ENCODE assay signal across 16 cellular contexts in the genomic region with DNA sequence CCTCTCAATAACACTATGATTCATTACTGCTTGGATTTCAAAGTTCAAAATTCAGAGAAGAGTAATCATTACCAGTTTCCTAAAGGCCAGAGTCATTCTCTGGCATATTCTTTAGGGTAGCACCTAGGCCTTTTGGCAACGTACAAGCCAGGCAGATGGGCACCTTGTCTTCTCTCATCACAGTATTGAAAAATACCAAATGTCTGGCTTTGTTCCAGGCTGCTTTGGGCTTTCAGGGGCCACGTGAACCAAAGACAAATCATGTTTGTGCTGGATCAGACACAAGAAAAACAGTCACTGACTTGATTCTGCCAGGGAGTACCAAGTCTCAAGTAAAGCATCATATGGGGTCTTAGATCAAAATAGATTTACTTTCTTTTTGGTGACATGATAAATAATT. TPM values are rescaled to one million over a fixed set of nuclear protein-coding genes. Genes with fewer than 3 reads are reported as not detected.
DNase-seq lines count a peak whose midpoint lies in the region; ATAC-seq and TF ChIP-seq lines count a peak whose summit lies in the region.
"Had no signal": no experiment of that assay in that cellular context is flagged by ENCODE, and none has a peak within 500 bp of the region (broad histone marks: within the 10 kb centered on the region; RNA-seq: fewer than 3 reads in every experiment).

No MANE protein-coding gene starts in this region.

- peak overlapping the region; percentile 78 for H3K27ac Mint-ChIP-seq in osteocyte (ENCODE audit: unreplicated experiment)
- H3K27ac Mint-ChIP-seq in immature natural killer cell, result no peak overlapping the region
- H3K27ac Mint-ChIP-seq: activated naive CD8-positive, alpha-beta T cell treated with anti-CD3 and anti-CD28 coated beads for 36 hours; stimulated activated naive CD8-positive, alpha-beta T cell treated with anti-CD3 and anti-CD28 coated beads, Interleukin-15, amount 100 ng/mL, for 72 hours had no signal

- peak overlapping the region; percentile 61 for H3K4me2 ChIP-seq in Karpas-422 (ENCODE audit: low read depth, low read length, poor library complexity, severe bottlenecking)
- H3K4me2 ChIP-seq in neuronal stem cell (ENCODE audit: insufficient read depth, low read length, poor library complexity, severe bottlenecking), result no peak overlapping the region

- H2AK5ac ChIP-seq in neuronal stem cell (ENCODE audit: low read depth, low read length), result no peak overlapping the region

- H3K9ac ChIP-seq in Karpas-422 (ENCODE audit: low read length), result peak overlapping the region; percentile 49
- H3K9ac ChIP-seq in neuronal stem cell (ENCODE audit: low read depth, low read length, poor library complexity), result no peak overlapping the region

- H3K27me3 Mint-ChIP-seq in osteocyte (ENCODE audit: unreplicated experiment), result no peaks in the 10 kb centered on the region
- H3K27me3 Mint-ChIP-seq in immature natural killer cell (ENCODE audit: low read depth in 3 of 3), result no peaks in the 10 kb centered on the region
- H3K27me3 Mint-ChIP-seq: activated naive CD8-positive, alpha-beta T cell treated with anti-CD3 and anti-CD28 coated beads for 36 hours; stimulated activated naive CD8-positive, alpha-beta T cell treated with anti-CD3 and anti-CD28 coated beads, Interleukin-15, amount 100 ng/mL, for 72 hours had no signal

- H3K18ac ChIP-seq in neuronal stem cell (ENCODE audit: low read length), result no peak overlapping the region

- peaks cover 26% of the 10 kb centered on the region for H4K20me1 ChIP-seq in Karpas-422 (ENCODE audit: insufficient read depth, low read depth, low read length)

- H3K36me3 Mint-ChIP-seq in osteocyte (ENCODE audit: unreplicated experiment), result peaks cover 2% of the 10 kb centered on the region
- H3K36me3 Mint-ChIP-seq in immature natural killer cell, result no peaks in the 10 kb centered on the region

- WGBS in neuronal stem cell (ENCODE audit: extremely low coverage in 2 of 2, insufficient read length in 2 of 2, insufficient replicate concordance in 1 of 2), 2 donors, result no CpG with 5 or more reads among the region's 2 CpGs

- H3K4me3 Mint-ChIP-seq in osteocyte (ENCODE audit: unreplicated experiment) (no peak overlapping the region), immature natural killer cell (no peak overlapping the region)
- H3K4me3 Mint-ChIP-seq: activated naive CD8-positive, alpha-beta T cell treated with anti-CD3 and anti-CD28 coated beads for 36 hours; stimulated activated naive CD8-positive, alpha-beta T cell treated with anti-CD3 and anti-CD28 coated beads, Interleukin-15, amount 100 ng/mL, for 72 hours had no signal

- TF ChIP-seq CTCF in osteocyte (IDR thresholded peaks at IDR 0.05), result no peak
- TF ChIP-seq CTCF in omental fat pad (IDR thresholded peaks at IDR 0.05), result no peak

- no peak overlapping the region for H3K23ac ChIP-seq in neuronal stem cell (ENCODE audit: low read depth, low read length, poor library complexity)

- no peak overlapping the region for H2BK5ac ChIP-seq in neuronal stem cell (ENCODE audit: low read length)

- peaks cover 97% of the 10 kb centered on the region for H3K79me2 ChIP-seq in Karpas-422 (ENCODE audit: low read length)

- H3K36me3 ChIP-seq in Karpas-422 (ENCODE audit: insufficient read depth, low read length) (peaks cover 66% of the 10 kb centered on the region), neuronal stem cell (replicated peaks in 1 of 2; ENCODE audit: control insufficient read depth in 2 of 2, insufficient read depth in 2 of 2, low read length in 2 of 2) (peaks cover 0 to 8% of the 10 kb centered on the region in 2 donors)
- H3K36me3 ChIP-seq: esophagus muscularis mucosa had no signal

- no peaks in the 10 kb centered on the region for H3K9me2 ChIP-seq in Karpas-422 (replicated peaks; ENCODE audit: insufficient read depth, low read length)

- no peak overlapping the region for H2BK12ac ChIP-seq in neuronal stem cell (ENCODE audit: low read length)

- peak overlapping the region; percentile 44 for H3K4me3 ChIP-seq in Karpas-422 (ENCODE audit: low read length)
- no peak overlapping the region for H3K4me3 ChIP-seq in neuronal stem cell (ENCODE audit: low read length in 2 of 2)
- H3K4me3 ChIP-seq: esophagus muscularis mucosa had no signal

- H3K27ac ChIP-seq in Karpas-422 (ENCODE audit: low read length) (peak overlapping the region; percentile 92), neuronal stem cell (replicated peaks; ENCODE audit: low read length) (no peak overlapping the region)
- H3K27ac ChIP-seq: C4-2B, esophagus muscularis mucosa had no signal

- no peak for ATAC-seq in omental fat pad (ENCODE audit: low FRiP score)
- no peak for ATAC-seq in GM19328 (IDR thresholded peaks at IDR 0.05; ENCODE audit: unreplicated experiment)
- ATAC-seq: stimulated activated naive CD8-positive, alpha-beta T cell treated with anti-CD3 and anti-CD28 coated beads, Interleukin-15, amount 100 ng/mL, for 72 hours had no signal

- no peak for DNase-seq in Karpas-422
- peak; percentile 92 to 96 for DNase-seq in NCI-H446 (lab: John Stamatoyannopoulos, UW)
- DNase-seq in cerebellum (ENCODE audit: low spot score), result peak; percentile 73
- DNase-seq in osteocyte (ENCODE audit: extremely low spot score, unreplicated experiment), result no peak
- DNase-seq in omental fat pad (ENCODE audit: low spot score), result no peak
- no peak for DNase-seq in neuronal stem cell (ENCODE audit: low spot score)
- no peak for DNase-seq in immature natural killer cell
- DNase-seq: activated CD4-positive, alpha-beta T cell treated with anti-CD3 and anti-CD28 coated beads for 4 hours; activated naive CD8-positive, alpha-beta T cell treated with anti-CD3 and anti-CD28 coated beads for 36 hours; cortex of kidney; NCI-H774; posterior cingulate gyrus; stimulated activated naive CD8-positive, alpha-beta T cell treated with anti-CD3 and anti-CD28 coated beads, Interleukin-15, amount 100 ng/mL, for 72 hours had no signal

- H2BK15ac ChIP-seq in neuronal stem cell (ENCODE audit: low read length), result no peak overlapping the region

- no peak overlapping the region for H2BK120ac ChIP-seq in neuronal stem cell (ENCODE audit: low read depth, low read length)

- no peak overlapping the region for H4K91ac ChIP-seq in neuronal stem cell (ENCODE audit: low read depth, low read length, poor library complexity)

- H4K8ac ChIP-seq in neuronal stem cell (ENCODE audit: low read depth, low read length), result no peak overlapping the region

- no peaks in the 10 kb centered on the region for H3K79me1 ChIP-seq in neuronal stem cell (ENCODE audit: low read depth, low read length)

- H3K14ac ChIP-seq in neuronal stem cell (ENCODE audit: low read length), result no peak overlapping the region

- H3K9me3 Mint-ChIP-seq in osteocyte (ENCODE audit: unreplicated experiment) (no peaks in the 10 kb centered on the region), immature natural killer cell (no peaks in the 10 kb centered on the region)
- H3K9me3 Mint-ChIP-seq: activated naive CD8-positive, alpha-beta T cell treated with anti-CD3 and anti-CD28 coated beads for 36 hours; stimulated activated naive CD8-positive, alpha-beta T cell treated with anti-CD3 and anti-CD28 coated beads, Interleukin-15, amount 100 ng/mL, for 72 hours had no signal

- peaks cover 43% of the 10 kb centered on the region for H3K4me1 Mint-ChIP-seq in osteocyte (ENCODE audit: unreplicated experiment)
- H3K4me1 Mint-ChIP-seq in immature natural killer cell, result peaks cover 14% of the 10 kb centered on the region in 2 donors

- no peaks in the 10 kb centered on the region for H3K9me3 ChIP-seq in Karpas-422 (ENCODE audit: low read length)
- H3K9me3 ChIP-seq in neuronal stem cell (replicated peaks in 1 of 2; ENCODE audit: control insufficient read depth in 2 of 2, insufficient read depth in 1 of 2, low read depth in 1 of 2, low read length in 2 of 2), result no peaks in the 10 kb centered on the region
- H3K9me3 ChIP-seq: esophagus muscularis mucosa had no signal

- no peak overlapping the region for H3K4ac ChIP-seq in neuronal stem cell (ENCODE audit: low read length)

- peaks cover 96% of the 10 kb centered on the region for H3K4me1 ChIP-seq in Karpas-422 (ENCODE audit: low read length)
- peaks cover 0 to 8% of the 10 kb centered on the region in 2 donors for H3K4me1 ChIP-seq in neuronal stem cell (ENCODE audit: control insufficient read depth in 2 of 2, insufficient read depth in 1 of 2, low read depth in 1 of 2, low read length in 2 of 2)

- no peaks in the 10 kb centered on the region for H3K27me3 ChIP-seq in Karpas-422 (ENCODE audit: low read length)
- H3K27me3 ChIP-seq in neuronal stem cell (ENCODE audit: control insufficient read depth in 3 of 3, insufficient read depth in 3 of 3, low read depth in 1 of 3, low read length in 3 of 3), result no peaks in the 10 kb centered on the region
- H3K27me3 ChIP-seq: esophagus muscularis mucosa had no signal

- H2AFZ ChIP-seq in Karpas-422 (ENCODE audit: low read length), result no peak overlapping the region
- no peak overlapping the region for H2AFZ ChIP-seq in neuronal stem cell (ENCODE audit: low read length)

RNA-seq across cellular contexts. Expression of a gene that starts 15.5 kb away (rescaled TPM):
- total RNA-seq in Karpas-422 (2014; rRNA removed; shearing (Covaris generic); ENCODE audit: low replicate concordance), result 55.4 and 86.6 TPM in 2 replicates
- 46.2 TPM for total RNA-seq in cerebellum
- 21.4 and 21.9 TPM in 2 replicates for total RNA-seq in osteocyte
- 10 to 100 TPM; 17.3 to 36.4 (median 27.2) TPM for total RNA-seq in omental fat pad
- polyA plus RNA-seq in neuronal stem cell (2013, experiment 1 of 2), result 6.0 TPM
- polyA plus RNA-seq in neuronal stem cell (2013, experiment 2 of 2), result 5.9 TPM
- polyA plus RNA-seq in immature natural killer cell, result 10 to 100 TPM; 10.0 to 13.3 (median 11.2) TPM

Comparison
In these comparisons a context has a peak if more than half of its experiments do, and no peak if none do; other contexts are left out.
1. DNase-seq: peak in NCI-H446 (2 of 2) and cerebellum (single experiment); none in Karpas-422 (single experiment), osteocyte (single experiment), omental fat pad (single experiment), neuronal stem cell (single experiment) and immature natural killer cell (0 of 3).